ENCODE assay signal across 10 cellular contexts in genomic region chr11:73414977-73415492, GRCh38. TPM values are rescaled to one million over a fixed set of nuclear protein-coding genes. Genes with fewer than 3 reads are reported as not detected.
A peak's percentile ranks its signal among the peaks of the same experiment; 100 is the strongest.
DNase-seq lines count a peak whose midpoint lies in the region; ATAC-seq, FAIRE-seq and TF ChIP-seq lines count a peak whose summit lies in the region.
"Had no signal": no experiment of that assay in that cellular context is flagged by ENCODE, and none has a peak within 500 bp of the region (broad histone marks: within the 10 kb centered on the region; RNA-seq: fewer than 3 reads in every experiment).

No MANE protein-coding gene starts in this region.

- no peak overlapping the region for H3K4me2 ChIP-seq in K562 (ENCODE audit: insufficient read depth, low read length)

- in situ Hi-C loops in KBM-7 (cut with MboI; ENCODE audit: low pct_unique_long_range_greater_than_20kb, low sequenced_read_pairs) (loop anchor here (25.0 kb wide), 1 partner anchor 247 kb away; no protein-coding TSS in a partner anchor), K562 (cut with MboI) (no loop called here)

- no peak for FAIRE-seq in K562 (lab: Jason Lieb, UNC)

- BruUV-seq in K562 (replicated peaks; lab: Mats Ljungman, UMichigan) (no TSS peak), Calu3 (replicated peaks; lab: Mats Ljungman, UMichigan) (no TSS peak)

- H3K27me3 Mint-ChIP-seq in Calu3 (ENCODE audit: unreplicated experiment) (no peaks in the 10 kb centered on the region), type B pancreatic cell (no peaks in the 10 kb centered on the region)
- H3K27me3 Mint-ChIP-seq: activated naive CD4-positive, alpha-beta T cell treated with anti-CD3 and anti-CD28 coated beads, Interleukin-2, amount 50 U/mL, for 24 hours had no signal

- no peaks in the 10 kb centered on the region for H3K9me3 Mint-ChIP-seq in Calu3 (ENCODE audit: low read depth, unreplicated experiment)
- no peaks in the 10 kb centered on the region for H3K9me3 Mint-ChIP-seq in type B pancreatic cell
- H3K9me3 Mint-ChIP-seq: activated naive CD4-positive, alpha-beta T cell treated with anti-CD3 and anti-CD28 coated beads, Interleukin-2, amount 50 U/mL, for 24 hours had no signal

- H3K79me2 ChIP-seq in K562 (ENCODE audit: control insufficient read depth, insufficient read depth, low read length) = no peaks in the 10 kb centered on the region

- H4K20me1 ChIP-seq in K562 (replicated peaks; ENCODE audit: control insufficient read depth, insufficient read depth, low read length) = no peaks in the 10 kb centered on the region

- H3K4me3 ChIP-seq in K562 = no peak overlapping the region

- peak; percentile 62 for DNase-seq in AG08395 (ENCODE audit: low spot score)
- peak; percentile 60 for DNase-seq in KBM-7
- no peak for DNase-seq in K562 (ENCODE audit: extremely low read depth in 1 of 4, low spot score in 3 of 4)
- peak; percentile 56 for DNase-seq in midbrain (lab: John Stamatoyannopoulos, UW)
- DNase-seq in Calu3 = no peak
- no peak for DNase-seq in stimulated activated CD4-positive, alpha-beta T cell treated with anti-CD3 and anti-CD28 coated beads, Interleukin-12 subunit alpha, Interleukin-12 subunit beta, amount 100 ng/mL, for 4 hours
- DNase-seq in type B pancreatic cell (ENCODE audit: extremely low spot score, unreplicated experiment) = no peak

- POLR2A ChIA-PET in K562 (lab: Yijun Ruan, JAX) = interaction anchor here (0.6 to 0.9 kb wide), 4 partner anchors 20 to 465 kb away, joined by 3 to 5 read pairs (median 3); no protein-coding TSS in a partner anchor

- H3K4me1 ChIP-seq in K562 (replicated peaks in 1 of 2; ENCODE audit: control insufficient read depth in 2 of 2, insufficient read depth in 2 of 2, low read length in 2 of 2) = no peaks in the 10 kb centered on the region

- H3K36me3 Mint-ChIP-seq in Calu3 (ENCODE audit: insufficient read depth, unreplicated experiment) = no peaks in the 10 kb centered on the region
- peaks cover 18% of the 10 kb centered on the region for H3K36me3 Mint-ChIP-seq in type B pancreatic cell

- ATAC-seq in K562 (no peak; the same call in 2 of the 3 replicates), HG02571 (IDR thresholded peaks at IDR 0.05; ENCODE audit: unreplicated experiment) (no peak)

- CTCF ChIA-PET in K562 (lab: Yijun Ruan, JAX; ENCODE audit: low intra/inter-chr PET ratio) (no interaction called here), Calu3 (lab: Charles Lee) (no interaction called here)

- TF ChIP-seq CTCF in K562 (IDR thresholded peaks at IDR 0.05 in 2 of 3, conservative IDR thresholded peaks at IDR 0.05 in 1 of 3; ENCODE audit: insufficient read depth in 2 of 3, low read depth in 1 of 3, low read length in 3 of 3) (no peak), Calu3 (IDR thresholded peaks at IDR 0.05; ENCODE audit: unreplicated experiment) (no peak), type B pancreatic cell (conservative IDR thresholded peaks at IDR 0.05) (no peak)

- intact Hi-C loops in K562 (cut with micrococcal nuclease) = no loop called here
- intact Hi-C loops in Calu3 (cut with micrococcal nuclease; ENCODE audit: unreplicated experiment) = no loop called here

- no peaks in the 10 kb centered on the region for H3K9me1 ChIP-seq in K562 (ENCODE audit: control insufficient read depth, insufficient read depth, low read length)

- H2AFZ ChIP-seq in K562 (ENCODE audit: low read depth, low read length) = no peak overlapping the region

- H3K9me3 ChIP-seq in K562 (replicated peaks; ENCODE audit: control insufficient read depth, insufficient read depth, low read depth, low read length) = no peaks in the 10 kb centered on the region

- no peaks in the 10 kb centered on the region for H3K4me1 Mint-ChIP-seq in Calu3 (ENCODE audit: low read depth, unreplicated experiment)
- peaks cover 19% of the 10 kb centered on the region for H3K4me1 Mint-ChIP-seq in type B pancreatic cell (ENCODE audit: unreplicated experiment)

- no peak overlapping the region for H3K4me3 Mint-ChIP-seq in Calu3 (ENCODE audit: low read depth, unreplicated experiment)
- no peak overlapping the region for H3K4me3 Mint-ChIP-seq in type B pancreatic cell
- H3K4me3 Mint-ChIP-seq: activated naive CD4-positive, alpha-beta T cell treated with anti-CD3 and anti-CD28 coated beads, Interleukin-2, amount 50 U/mL, for 24 hours had no signal

- no peaks in the 10 kb centered on the region for H3K36me3 ChIP-seq in K562 (ENCODE audit: control insufficient read depth, insufficient read depth, low read length)

- H3K9ac ChIP-seq in K562 (ENCODE audit: insufficient read depth in 1 of 2, low read depth in 2 of 2, low read length in 2 of 2) = no peak overlapping the region

- no peak overlapping the region for H3K27ac Mint-ChIP-seq in Calu3 (ENCODE audit: unreplicated experiment)
- no peak overlapping the region for H3K27ac Mint-ChIP-seq in type B pancreatic cell
- H3K27ac Mint-ChIP-seq: activated naive CD4-positive, alpha-beta T cell treated with anti-CD3 and anti-CD28 coated beads, Interleukin-2, amount 50 U/mL, for 24 hours had no signal

- no peak overlapping the region for H3K27ac ChIP-seq in K562 (ENCODE audit: extremely low read depth, low read depth, low read length)
- H3K27ac ChIP-seq: HL-60 had no signal

- TF ChIP-seq EP300 in K562 (IDR thresholded peaks at IDR 0.05; ENCODE audit: low read length) = no peak

- H3K27me3 ChIP-seq in K562 (ENCODE audit: control insufficient read depth in 2 of 2, insufficient read depth in 2 of 2, low read length in 2 of 2) = no peaks in the 10 kb centered on the region

- TF ChIP-seq RAD21 in K562 (CRISPR knock-in tag; conservative IDR thresholded peaks at IDR 0.05 in 1 of 2, IDR thresholded peaks at IDR 0.05 in 1 of 2) = no peak

- 0% methylated on average over 1 of the region's 1 CpG for WGBS in K562 (ENCODE audit: insufficient coverage, low coverage, missing lambda C conversion rate)

- TF ChIP-seq POLR2A in K562 (conservative IDR thresholded peaks at IDR 0.05) = no peak

TF ChIP-seq in K562, 482 proteins besides CTCF, POLR2A, EP300 and RAD21:
- TF ChIP-seq TEAD4 (IDR thresholded peaks at IDR 0.05; ENCODE audit: low read length) (no peak), TEAD4 (CRISPR knock-in tag; IDR thresholded peaks at IDR 0.05; ENCODE audit: borderline replicate concordance) (no peak), POLR3A (IDR thresholded peaks at IDR 0.05; ENCODE audit: borderline replicate concordance, extremely low read depth, insufficient read depth, insufficient read length) (no peak), SIN3A (IDR thresholded peaks at IDR 0.05; ENCODE audit: borderline replicate concordance in 2 of 2, control insufficient read depth in 1 of 2, low read depth in 2 of 2, low read length in 2 of 2) (no peak), EP400 (IDR thresholded peaks at IDR 0.05) (no peak), NRF1 (conservative IDR thresholded peaks at IDR 0.05 in 1 of 2, IDR thresholded peaks at IDR 0.05 in 1 of 2) (no peak), FOXA3 (CRISPR knock-in tag; conservative IDR thresholded peaks at IDR 0.05 in 1 of 2, IDR thresholded peaks at IDR 0.05 in 1 of 2) (0 out of 4 replicates have a peak, but pooled peaks of 1 of the 2 experiments have one; percentile 11), ATF3 (IDR thresholded peaks at IDR 0.05) (no peak), ATF3 (CRISPR knock-in tag; conservative IDR thresholded peaks at IDR 0.05) (no peak), ESRRA (IDR thresholded peaks at IDR 0.05; ENCODE audit: borderline replicate concordance, low read depth) (peak; percentile 25; the same call in 1 of the 2 replicates), SMAD4 (CRISPR knock-in tag; conservative IDR thresholded peaks at IDR 0.05) (no peak), CTBP1 (IDR thresholded peaks at IDR 0.05; ENCODE audit: borderline replicate concordance) (peak; percentile 33; the same call in 1 of the 2 replicates), ZSCAN32 (CRISPR knock-in tag; IDR thresholded peaks at IDR 0.05) (no peak), MEIS2 (IDR thresholded peaks at IDR 0.05; ENCODE audit: partially characterized antibody) (peak; percentile 38), CHD2 (IDR thresholded peaks at IDR 0.05; ENCODE audit: low read depth, low read length) (no peak), MBD2 (IDR thresholded peaks at IDR 0.05; ENCODE audit: borderline replicate concordance, low read depth) (no peak), ZFPM2 (CRISPR knock-in tag; IDR thresholded peaks at IDR 0.05) (no peak), PCBP1 (IDR thresholded peaks at IDR 0.05; ENCODE audit: low read depth, low read length, poor library complexity, severe bottlenecking) (no peak), STAT5A (IDR thresholded peaks at IDR 0.05; ENCODE audit: borderline replicate concordance, low read length) (no peak)
TF ChIP-seq in K562: peak in this region for 4.

RNA-seq across cellular contexts. Expression of gene RELT, which starts 38.8 kb away (rescaled TPM):
- total RNA-seq in K562 (2011; cell fraction: chromatin; rRNA removed; ENCODE audit: low replicate concordance) = 24.0 and 79.7 TPM in 2 replicates
- total RNA-seq in K562 (2011; cell fraction: nucleolus; rRNA removed) = 52.2 and 56.9 TPM in 2 replicates
- total RNA-seq in K562 (2011; cell fraction: nucleoplasm; rRNA removed) = 38.4 and 46.9 TPM in 2 replicates
- total RNA-seq in K562 (2014; rRNA removed) (11.2 and 13.3 TPM in 2 replicates), K562 (2014; rRNA removed; fragmentation: Illumina TruSeq; extraction: Trizol) (3.1 and 3.8 TPM in 2 replicates), K562 (2015; rRNA removed; fragmentation: Illumina TruSeq; extraction: Trizol) (9.6 and 9.8 TPM in 2 replicates), K562 (2021) (18.4 and 20.2 TPM in 2 replicates), Calu3 (2022) (11.8 and 12.2 TPM in 2 replicates), type B pancreatic cell (ENCODE audit: low replicate concordance) (2.9 and 8.5 TPM in 2 replicates)
- polyA plus RNA-seq in K562 (2011; rRNA removed) (7.4 and 11.8 TPM in 2 replicates), K562 (2014; fragmentation: Illumina TruSeq; extraction: Trizol) (6.0 and 8.6 TPM in 2 replicates), K562 (2014; fragmentation: Nextera tagmentation; extraction: Ambion mirVana) (1 to 10 TPM; 1.1 to 1.2 TPM), K562 (2014; rRNA removed) (14.4 and 14.9 TPM in 2 replicates)
- 11.0 and 16.5 TPM in 2 replicates for polyA plus RNA-seq in K562 (2011; cell fraction: cytosol; rRNA removed)
- polyA plus RNA-seq in K562 (2011; cell fraction: nucleus; rRNA removed) = 55.1 and 73.5 TPM in 2 replicates
- polyA plus RNA-seq in K562 (2012) = 8.7 and 14.0 TPM in 2 replicates
- 4.7 and 6.0 TPM in 2 replicates for polyA minus RNA-seq in K562 (2011; rRNA and poly(A)+ RNA removed)
- polyA minus RNA-seq in K562 (2011; cell fraction: cytosol; rRNA and poly(A)+ RNA removed) = 7.3 and 8.5 TPM in 2 replicates
- 18.2 and 20.5 TPM in 2 replicates for polyA minus RNA-seq in K562 (2011; cell fraction: nucleus; rRNA and poly(A)+ RNA removed)

Comparison
In these comparisons a context has a peak if more than half of its experiments do, and no peak if none do; other contexts are left out.
1. DNase-seq: peak in AG08395 (single experiment), KBM-7 (single experiment) and midbrain (single experiment); none in K562 (0 of 4), Calu3 (single experiment), stimulated activated CD4-positive, alpha-beta T cell treated with anti-CD3 and anti-CD28 coated beads, Interleukin-12 subunit alpha, Interleukin-12 subunit beta, amount 100 ng/mL, for 4 hours (single experiment) and type B pancreatic cell (single experiment).